Comparison of ENCODE assay signal across 9 cellular contexts in genomic region chr7:23938937-23939552, GRCh38.
DNase-seq lines count a peak whose midpoint lies in the region; ATAC-seq and TF ChIP-seq lines count a peak whose summit lies in the region.
"Had no signal": no experiment of that assay in that cellular context is flagged by ENCODE, and none has a peak within 500 bp of the region (broad histone marks: within the 10 kb centered on the region; RNA-seq: fewer than 3 reads in every experiment).

No MANE protein-coding gene starts in this region.

- ATAC-seq in GM18909 (IDR thresholded peaks at IDR 0.05; ENCODE audit: poor library complexity, unreplicated experiment) = peak; percentile 71
- no peak for ATAC-seq in naive thymus-derived CD8-positive, alpha-beta T cell
- no peak for ATAC-seq in GM18873 (IDR thresholded peaks at IDR 0.05; ENCODE audit: low FRiP score, unreplicated experiment)

- H3K27me3 Mint-ChIP-seq in Calu3 (ENCODE audit: unreplicated experiment) = peaks cover 64% of the 10 kb centered on the region
- peaks cover 13 to 29% (median 27%) of the 10 kb centered on the region in 5 donors for H3K27me3 Mint-ChIP-seq in naive thymus-derived CD8-positive, alpha-beta T cell

- H3K4me3 Mint-ChIP-seq in Calu3 (ENCODE audit: low read depth, unreplicated experiment) = no peak overlapping the region
- no peak overlapping the region for H3K4me3 Mint-ChIP-seq in naive thymus-derived CD8-positive, alpha-beta T cell
- H3K4me3 Mint-ChIP-seq: memory B cell had no signal

- H3K4me1 Mint-ChIP-seq in Calu3 (ENCODE audit: low read depth, unreplicated experiment) = no peaks in the 10 kb centered on the region
- no peaks in the 10 kb centered on the region for H3K4me1 Mint-ChIP-seq in naive thymus-derived CD8-positive, alpha-beta T cell
- H3K4me1 Mint-ChIP-seq: memory B cell had no signal

- BruUV-seq in Calu3 (replicated peaks; lab: Mats Ljungman, UMichigan) = no TSS peak

- DNase-seq in Calu3 = peak; percentile 74
- DNase-seq in HS-27A (ENCODE audit: low read depth) = peak; percentile 36
- DNase-seq in RPMI8226 = peak; percentile 56
- peak; percentile 8 for DNase-seq in germinal center (ENCODE audit: low spot score)
- no peak for DNase-seq in stimulated activated CD8-positive, alpha-beta memory T cell treated with anti-CD3 and anti-CD28 coated beads, Interleukin-4, amount 100 ng/mL, for 48 hours
- no peak for DNase-seq in naive thymus-derived CD8-positive, alpha-beta T cell

- peak; percentile 79 for TF ChIP-seq CTCF in Calu3 (IDR thresholded peaks at IDR 0.05; ENCODE audit: unreplicated experiment)

- no peak overlapping the region for H3K27ac Mint-ChIP-seq in Calu3 (ENCODE audit: unreplicated experiment)
- H3K27ac Mint-ChIP-seq in naive thymus-derived CD8-positive, alpha-beta T cell = no peak overlapping the region
- H3K27ac Mint-ChIP-seq: memory B cell had no signal

- CTCF ChIA-PET in Calu3 (lab: Charles Lee) = interaction anchor here (0.5 to 1.9 kb wide), 15 partner anchors 10 to 642 kb away, joined by 3 to 17 read pairs (median 3); no protein-coding TSS in a partner anchor

- intact Hi-C loops in Calu3 (cut with micrococcal nuclease; ENCODE audit: unreplicated experiment) = loop anchor here (1.0 to 5.0 kb wide), 5 partner anchors 353 to 782 kb away; no protein-coding TSS in a partner anchor

- no peaks in the 10 kb centered on the region for H3K36me3 Mint-ChIP-seq in Calu3 (ENCODE audit: insufficient read depth, unreplicated experiment)
- no peaks in the 10 kb centered on the region for H3K36me3 Mint-ChIP-seq in naive thymus-derived CD8-positive, alpha-beta T cell
- H3K36me3 Mint-ChIP-seq: memory B cell had no signal

- H3K9me3 Mint-ChIP-seq in Calu3 (ENCODE audit: low read depth, unreplicated experiment) = no peaks in the 10 kb centered on the region
- peaks cover 0 to 14% (median 2%) of the 10 kb centered on the region in 9 donors for H3K9me3 Mint-ChIP-seq in naive thymus-derived CD8-positive, alpha-beta T cell

- POLR2A ChIA-PET in naive thymus-derived CD8-positive, alpha-beta T cell (lab: Charles Lee) = no interaction called here

Comparison
In these comparisons a context has a peak if more than half of its experiments do, and no peak if none do; other contexts are left out.
1. DNase-seq: peak in Calu3 (single experiment), HS-27A (single experiment), RPMI8226 (single experiment) and germinal center (single experiment); none in stimulated activated CD8-positive, alpha-beta memory T cell treated with anti-CD3 and anti-CD28 coated beads, Interleukin-4, amount 100 ng/mL, for 48 hours (single experiment) and naive thymus-derived CD8-positive, alpha-beta T cell (0 of 10).